ENCODE assay signal across 1 cellular context in the genomic region with DNA sequence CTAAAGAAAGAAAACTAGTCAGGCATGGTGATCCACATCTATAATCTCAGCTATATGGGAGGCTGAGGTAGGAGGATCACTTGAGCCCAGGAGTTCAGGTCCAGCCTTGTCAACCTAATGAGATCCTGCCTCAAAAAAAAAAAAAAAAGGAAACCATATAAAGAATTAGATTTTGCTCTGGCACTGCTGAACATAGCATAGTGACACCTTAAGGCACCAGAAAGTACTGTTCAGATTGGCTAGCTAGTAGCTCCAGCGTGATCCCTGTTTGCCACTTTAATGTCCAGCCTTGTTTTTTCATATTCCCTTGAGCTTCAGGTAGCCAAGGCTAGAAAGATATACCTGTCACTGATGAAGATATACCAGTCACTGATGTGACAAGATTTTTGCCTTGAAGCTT.
TF ChIP-seq lines count a peak whose summit lies in the region.

No MANE protein-coding gene starts in this region.

TF ChIP-seq in GM23338, 12 proteins besides CTCF, POLR2A, EP300 and RAD21 (continued from another document):
- TF ChIP-seq, protein P1, sequence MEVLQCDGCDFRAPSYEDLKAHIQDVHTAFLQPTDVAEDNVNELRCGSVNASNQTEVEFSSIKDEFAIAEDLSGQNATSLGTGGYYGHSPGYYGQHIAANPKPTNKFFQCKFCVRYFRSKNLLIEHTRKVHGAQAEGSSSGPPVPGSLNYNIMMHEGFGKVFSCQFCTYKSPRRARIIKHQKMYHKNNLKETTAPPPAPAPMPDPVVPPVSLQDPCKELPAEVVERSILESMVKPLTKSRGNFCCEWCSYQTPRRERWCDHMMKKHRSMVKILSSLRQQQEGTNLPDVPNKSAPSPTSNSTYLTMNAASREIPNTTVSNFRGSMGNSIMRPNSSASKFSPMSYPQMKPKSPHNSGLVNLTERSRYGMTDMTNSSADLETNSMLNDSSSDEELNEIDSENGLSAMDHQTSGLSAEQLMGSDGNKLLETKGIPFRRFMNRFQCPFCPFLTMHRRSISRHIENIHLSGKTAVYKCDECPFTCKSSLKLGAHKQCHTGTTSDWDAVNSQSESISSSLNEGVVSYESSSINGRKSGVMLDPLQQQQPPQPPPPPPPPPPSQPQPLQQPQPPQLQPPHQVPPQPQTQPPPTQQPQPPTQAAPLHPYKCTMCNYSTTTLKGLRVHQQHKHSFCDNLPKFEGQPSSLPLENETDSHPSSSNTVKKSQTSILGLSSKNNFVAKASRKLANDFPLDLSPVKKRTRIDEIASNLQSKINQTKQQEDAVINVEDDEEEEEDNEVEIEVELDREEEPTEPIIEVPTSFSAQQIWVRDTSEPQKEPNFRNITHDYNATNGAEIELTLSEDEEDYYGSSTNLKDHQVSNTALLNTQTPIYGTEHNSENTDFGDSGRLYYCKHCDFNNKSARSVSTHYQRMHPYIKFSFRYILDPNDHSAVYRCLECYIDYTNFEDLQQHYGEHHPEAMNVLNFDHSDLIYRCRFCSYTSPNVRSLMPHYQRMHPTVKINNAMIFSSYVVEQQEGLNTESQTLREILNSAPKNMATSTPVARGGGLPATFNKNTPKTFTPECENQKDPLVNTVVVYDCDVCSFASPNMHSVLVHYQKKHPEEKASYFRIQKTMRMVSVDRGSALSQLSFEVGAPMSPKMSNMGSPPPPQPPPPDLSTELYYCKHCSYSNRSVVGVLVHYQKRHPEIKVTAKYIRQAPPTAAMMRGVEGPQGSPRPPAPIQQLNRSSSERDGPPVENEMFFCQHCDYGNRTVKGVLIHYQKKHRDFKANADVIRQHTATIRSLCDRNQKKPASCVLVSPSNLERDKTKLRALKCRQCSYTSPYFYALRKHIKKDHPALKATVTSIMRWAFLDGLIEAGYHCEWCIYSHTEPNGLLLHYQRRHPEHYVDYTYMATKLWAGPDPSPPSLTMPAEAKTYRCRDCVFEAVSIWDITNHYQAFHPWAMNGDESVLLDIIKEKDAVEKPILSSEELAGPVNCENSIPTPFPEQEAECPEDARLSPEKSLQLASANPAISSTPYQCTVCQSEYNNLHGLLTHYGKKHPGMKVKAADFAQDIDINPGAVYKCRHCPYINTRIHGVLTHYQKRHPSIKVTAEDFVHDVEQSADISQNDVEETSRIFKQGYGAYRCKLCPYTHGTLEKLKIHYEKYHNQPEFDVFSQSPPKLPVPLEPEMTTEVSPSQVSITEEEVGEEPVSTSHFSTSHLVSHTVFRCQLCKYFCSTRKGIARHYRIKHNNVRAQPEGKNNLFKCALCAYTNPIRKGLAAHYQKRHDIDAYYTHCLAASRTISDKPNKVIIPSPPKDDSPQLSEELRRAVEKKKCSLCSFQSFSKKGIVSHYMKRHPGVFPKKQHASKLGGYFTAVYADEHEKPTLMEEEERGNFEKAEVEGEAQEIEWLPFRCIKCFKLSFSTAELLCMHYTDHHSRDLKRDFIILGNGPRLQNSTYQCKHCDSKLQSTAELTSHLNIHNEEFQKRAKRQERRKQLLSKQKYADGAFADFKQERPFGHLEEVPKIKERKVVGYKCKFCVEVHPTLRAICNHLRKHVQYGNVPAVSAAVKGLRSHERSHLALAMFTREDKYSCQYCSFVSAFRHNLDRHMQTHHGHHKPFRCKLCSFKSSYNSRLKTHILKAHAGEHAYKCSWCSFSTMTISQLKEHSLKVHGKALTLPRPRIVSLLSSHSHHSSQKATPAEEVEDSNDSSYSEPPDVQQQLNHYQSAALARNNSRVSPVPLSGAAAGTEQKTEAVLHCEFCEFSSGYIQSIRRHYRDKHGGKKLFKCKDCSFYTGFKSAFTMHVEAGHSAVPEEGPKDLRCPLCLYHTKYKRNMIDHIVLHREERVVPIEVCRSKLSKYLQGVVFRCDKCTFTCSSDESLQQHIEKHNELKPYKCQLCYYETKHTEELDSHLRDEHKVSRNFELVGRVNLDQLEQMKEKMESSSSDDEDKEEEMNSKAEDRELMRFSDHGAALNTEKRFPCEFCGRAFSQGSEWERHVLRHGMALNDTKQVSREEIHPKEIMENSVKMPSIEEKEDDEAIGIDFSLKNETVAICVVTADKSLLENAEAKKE (CRISPR knock-in tag; IDR thresholded peaks at IDR 0.05), result no peak
